27 cellular contexts compared by ENCODE assay signal in the genomic region with DNA sequence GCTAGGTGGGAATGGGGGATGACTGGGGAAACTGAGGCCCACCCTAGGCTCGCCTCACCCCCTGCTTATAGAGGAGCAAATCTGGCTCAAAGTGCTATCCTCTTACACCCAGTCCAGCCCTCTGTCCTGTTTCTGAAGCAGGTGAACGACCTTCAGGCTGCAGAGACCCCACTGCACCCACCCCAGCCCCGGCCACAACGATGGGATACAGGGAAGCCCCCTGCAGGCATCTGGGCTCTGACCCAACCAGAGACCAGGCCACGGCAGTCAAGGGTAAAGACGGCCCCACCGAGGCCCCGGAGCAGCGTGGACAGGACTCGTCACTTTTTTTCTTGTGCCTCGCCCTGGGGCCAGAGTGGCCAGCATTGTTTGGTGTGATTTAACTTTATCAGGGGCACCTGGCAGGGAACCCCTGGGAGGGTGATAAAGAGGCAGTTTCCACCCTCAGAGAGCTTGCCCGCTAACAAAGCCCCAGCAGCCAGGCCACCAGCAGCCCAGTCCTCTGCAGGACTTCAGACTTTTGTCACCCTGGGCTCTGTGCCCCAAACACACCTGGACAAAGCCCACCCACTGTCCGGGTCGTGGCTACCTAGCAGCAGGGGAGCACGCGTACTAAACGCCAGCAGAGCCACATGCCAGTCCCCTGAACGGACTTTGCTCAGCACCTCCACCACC.
"Had no signal": no experiment of that assay in that cellular context is flagged by ENCODE, and none has a peak within 500 bp of the region (broad histone marks: within the 10 kb centered on the region; RNA-seq: fewer than 3 reads in every experiment).

No MANE protein-coding gene starts in this region.

- H3K36me3 Mint-ChIP-seq: activated naive CD8-positive, alpha-beta T cell treated with anti-CD3 and anti-CD28 coated beads, Interleukin-2, amount 10 ng/mL, durations not matched to agents 7 days and 5 days; natural killer cell treated with Interleukin-12 subunit alpha and Interleukin-12 subunit beta and Interleukin-15 and Interleukin-18, amount 100 ng/mL, for 72 hours; type B pancreatic cell had no signal

- H3K27ac ChIP-seq: brain microvascular endothelial cell, testis had no signal

- DNase-seq: activated CD4-positive, alpha-beta T cell treated with anti-CD3 and anti-CD28 coated beads for 36 hours; activated CD4-positive, CD25-positive, alpha-beta regulatory T cell; activated naive CD4-positive, alpha-beta T cell treated with Interleukin-2 at 50 U/mL for 16 hours; activated naive CD8-positive, alpha-beta T cell treated with anti-CD3 and anti-CD28 coated beads, Interleukin-2, amount 10 ng/mL, durations not matched to agents 7 days and 5 days; activated T-cell treated with anti-CD3 and anti-CD28 coated beads, Interleukin-2, amount 50 U/mL, for 48 hours; amniotic stem cell; brain microvascular endothelial cell; caudate nucleus; endodermal cell; foreskin fibroblast; hippocampal formation; immature natural killer cell; mesenchymal stem cell; mucosa of descending colon; stimulated activated CD4-positive, alpha-beta T cell treated with anti-CD3 and anti-CD28 coated beads, Interleukin-15, amount 100 ng/mL, for 24 hours; stimulated activated CD4-positive, alpha-beta T cell treated with anti-CD3 and anti-CD28 coated beads, Interleukin-2, amount 100 ng/mL, for 24 hours; stimulated activated naive CD4-positive, alpha-beta T cell treated with Interleukin-2 at 50 U/mL for 16 hours; T-helper 1 cell; testis had no signal

- H3K9me3 ChIP-seq: mucosa of descending colon, testis had no signal

- ATAC-seq: activated CD4-positive, alpha-beta T cell treated with anti-CD3 and anti-CD28 coated beads for 36 hours; esophagus mucosa; mucosa of descending colon had no signal

- H3K27me3 Mint-ChIP-seq: activated naive CD8-positive, alpha-beta T cell treated with anti-CD3 and anti-CD28 coated beads, Interleukin-2, amount 10 ng/mL, durations not matched to agents 7 days and 5 days; dendritic cell treated with granulocyte-macrophage colony-stimulating factor and Interleukin-4, amounts not matched to agents 40 ng/mL and 50 ng/mL, for 4 days; type B pancreatic cell had no signal

- H3K4me3 ChIP-seq: mucosa of descending colon, smooth muscle cell, testis had no signal

- H3K4me2 ChIP-seq: smooth muscle cell had no signal

- H3K36me3 ChIP-seq: brain microvascular endothelial cell had no signal

- H3K4me1 ChIP-seq: testis had no signal

- H3K4me1 Mint-ChIP-seq: activated CD4-positive, alpha-beta T cell treated with anti-CD3 and anti-CD28 coated beads for 36 hours; activated naive CD8-positive, alpha-beta T cell treated with anti-CD3 and anti-CD28 coated beads, Interleukin-2, amount 10 ng/mL, durations not matched to agents 7 days and 5 days; endodermal cell; immature natural killer cell had no signal

- H3K27ac Mint-ChIP-seq: activated CD4-positive, alpha-beta T cell treated with anti-CD3 and anti-CD28 coated beads for 36 hours; activated naive CD8-positive, alpha-beta T cell treated with anti-CD3 and anti-CD28 coated beads, Interleukin-2, amount 10 ng/mL, durations not matched to agents 7 days and 5 days; activated T-helper 2 cell treated with anti-CD3 and anti-CD28 coated beads, Interferon-gamma antibody, Interleukin-2, Interleukin-4, amounts not matched to agents 10 μg/mL and 5 μg/mL and 100 μg/mL, durations not matched to agents 14 hours and 24 hours and 36 hours; dendritic cell treated with granulocyte-macrophage colony-stimulating factor and Interleukin-4, amounts not matched to agents 40 ng/mL and 50 ng/mL, for 4 days; endodermal cell; immature natural killer cell; natural killer cell treated with Interleukin-12 subunit alpha and Interleukin-12 subunit beta and Interleukin-15 and Interleukin-18, amount 100 ng/mL, for 72 hours; T-helper 2 cell treated with Interferon-gamma antibody and Interleukin-4, amounts not matched to agents 5 μg/mL and 100 μg/mL, for 36 hours; type B pancreatic cell had no signal

- FAIRE-seq: astrocyte had no signal

- H3K27me3 ChIP-seq: brain microvascular endothelial cell, testis had no signal

- H3K4me3 Mint-ChIP-seq: activated CD4-positive, alpha-beta T cell treated with anti-CD3 and anti-CD28 coated beads for 36 hours; activated naive CD8-positive, alpha-beta T cell treated with anti-CD3 and anti-CD28 coated beads, Interleukin-2, amount 10 ng/mL, durations not matched to agents 7 days and 5 days; dendritic cell treated with granulocyte-macrophage colony-stimulating factor and Interleukin-4, amounts not matched to agents 40 ng/mL and 50 ng/mL, for 4 days; endodermal cell; immature natural killer cell; natural killer cell treated with Interleukin-12 subunit alpha and Interleukin-12 subunit beta and Interleukin-15 and Interleukin-18, amount 100 ng/mL, for 72 hours; T-helper 2 cell treated with Interferon-gamma antibody and Interleukin-4, amounts not matched to agents 5 μg/mL and 100 μg/mL, for 36 hours; type B pancreatic cell had no signal
